ENCODE assay signal across 8 cellular contexts in genomic region chr14:34713122-34713680, GRCh38. TPM values are rescaled to one million over a fixed set of nuclear protein-coding genes. Genes with fewer than 3 reads are reported as not detected.
DNase-seq lines count a peak whose midpoint lies in the region; ATAC-seq lines count a peak whose summit lies in the region.

No MANE protein-coding gene starts in this region.

- peak overlapping the region; percentile 86 for H3K27ac Mint-ChIP-seq in activated naive CD8-positive, alpha-beta T cell treated with anti-CD3 and anti-CD28 coated beads, Interleukin-2, amount 10 ng/mL, durations not matched to agents 7 days and 5 days
- H3K27ac Mint-ChIP-seq in immature natural killer cell, result peak overlapping the region; percentile 52 to 93 (median 90)

- no peaks in the 10 kb centered on the region for H3K9me3 Mint-ChIP-seq in activated naive CD8-positive, alpha-beta T cell treated with anti-CD3 and anti-CD28 coated beads, Interleukin-2, amount 10 ng/mL, durations not matched to agents 7 days and 5 days
- H3K9me3 Mint-ChIP-seq in immature natural killer cell, result no peaks in the 10 kb centered on the region

- H3K4me1 Mint-ChIP-seq in activated naive CD8-positive, alpha-beta T cell treated with anti-CD3 and anti-CD28 coated beads, Interleukin-2, amount 10 ng/mL, durations not matched to agents 7 days and 5 days, result peaks cover 14% of the 10 kb centered on the region
- H3K4me1 Mint-ChIP-seq in immature natural killer cell, result peaks cover 16 to 27% of the 10 kb centered on the region in 2 donors

- peaks cover 7% of the 10 kb centered on the region for H3K27me3 Mint-ChIP-seq in activated naive CD8-positive, alpha-beta T cell treated with anti-CD3 and anti-CD28 coated beads, Interleukin-2, amount 10 ng/mL, durations not matched to agents 7 days and 5 days
- peaks cover 0 to 4% (median 1%) of the 10 kb centered on the region in 3 donors for H3K27me3 Mint-ChIP-seq in immature natural killer cell (ENCODE audit: low read depth in 3 of 3)

- DNase-seq in NCI-H526 treated with DMSO at 0.1 percent for 48 hours (lab: John Stamatoyannopoulos, UW) (peak; percentile 24), NCI-H526 (lab: John Stamatoyannopoulos, UW) (no peak), immature natural killer cell (peak in 1 of 3 donors; percentile 1), substantia nigra (lab: John Stamatoyannopoulos, UW) (no peak), NCI-H2196 treated with DMSO at 0.1 percent for 48 hours (lab: John Stamatoyannopoulos, UW; ENCODE audit: unreplicated experiment) (no peak), AG08395 (ENCODE audit: low spot score) (no peak), epidermal melanocyte (ENCODE audit: insufficient read length, low spot score) (no peak)
- DNase-seq in activated naive CD8-positive, alpha-beta T cell treated with anti-CD3 and anti-CD28 coated beads, Interleukin-2, amount 10 ng/mL, durations not matched to agents 7 days and 5 days, result no peak

- peaks cover 7% of the 10 kb centered on the region for H3K36me3 Mint-ChIP-seq in activated naive CD8-positive, alpha-beta T cell treated with anti-CD3 and anti-CD28 coated beads, Interleukin-2, amount 10 ng/mL, durations not matched to agents 7 days and 5 days
- peaks cover 0 to 5% (median 0%) of the 10 kb centered on the region in 3 donors for H3K36me3 Mint-ChIP-seq in immature natural killer cell

- ATAC-seq in activated naive CD8-positive, alpha-beta T cell treated with anti-CD3 and anti-CD28 coated beads, Interleukin-2, amount 10 ng/mL, durations not matched to agents 7 days and 5 days (ENCODE audit: low read depth), result no peak

- peak overlapping the region; percentile 96 for H3K27ac ChIP-seq in substantia nigra (ENCODE audit: low read depth, low read length, poor library complexity, severe bottlenecking)

- POLR2A ChIA-PET in activated naive CD8-positive, alpha-beta T cell treated with anti-CD3 and anti-CD28 coated beads, Interleukin-2, amount 10 ng/mL, durations not matched to agents 7 days and 5 days (lab: Charles Lee), result interaction anchor here (1.2 kb wide), 1 partner anchor 83 kb away, joined by 3 read pairs; the partner anchor contains the start of gene SNX6

- H3K4me3 Mint-ChIP-seq in activated naive CD8-positive, alpha-beta T cell treated with anti-CD3 and anti-CD28 coated beads, Interleukin-2, amount 10 ng/mL, durations not matched to agents 7 days and 5 days, result peak overlapping the region; percentile 94
- peak overlapping the region; percentile 91 to 97 (median 94) for H3K4me3 Mint-ChIP-seq in immature natural killer cell

RNA-seq across cellular contexts. Expression of gene CFL2, which starts 1.2 kb away (rescaled TPM):
- total RNA-seq in activated naive CD8-positive, alpha-beta T cell treated with anti-CD3 and anti-CD28 coated beads, Interleukin-2, amount 10 ng/mL, durations not matched to agents 7 days and 5 days, result 10 to 100 TPM in 1 of 2 experiments, 1 to 10 TPM in 1; 9.8 to 12.5 TPM
- polyA plus RNA-seq in immature natural killer cell, result 10 to 100 TPM in 2 of 3 donors, 1 to 10 TPM in 1; 9.2 to 16.1 (median 13.2) TPM
